ENCODE assay signal across 8 cellular contexts in genomic region chr17:74873036-74873873, GRCh38.
A peak's percentile ranks its signal among the peaks of the same experiment; 100 is the strongest.
DNase-seq lines count a peak whose midpoint lies in the region; ATAC-seq lines count a peak whose summit lies in the region.

No MANE protein-coding gene starts in this region.

- H3K27me3 Mint-ChIP-seq in activated naive CD4-positive, alpha-beta T cell treated with anti-CD3 and anti-CD28 coated beads, Interleukin-2, amount 50 U/mL, for 24 hours, result no peaks in the 10 kb centered on the region

- no peaks in the 10 kb centered on the region for H3K36me3 ChIP-seq in SK-N-MC (ENCODE audit: insufficient read depth, low read length)

- H3K4me3 Mint-ChIP-seq in activated naive CD4-positive, alpha-beta T cell treated with anti-CD3 and anti-CD28 coated beads, Interleukin-2, amount 50 U/mL, for 24 hours, result peak overlapping the region; percentile 90

- H3K9me3 ChIP-seq in SK-N-MC (ENCODE audit: low read depth, low read length), result no peaks in the 10 kb centered on the region

- no peaks in the 10 kb centered on the region for H3K9me3 Mint-ChIP-seq in activated naive CD4-positive, alpha-beta T cell treated with anti-CD3 and anti-CD28 coated beads, Interleukin-2, amount 50 U/mL, for 24 hours

- ATAC-seq in HG02588 (IDR thresholded peaks at IDR 0.05; ENCODE audit: unreplicated experiment), result peak; percentile 86

- DNase-seq in NCI-H1048 (lab: John Stamatoyannopoulos, UW) (peak; percentile 96), SK-N-MC (ENCODE audit: low read depth, low spot score) (peak; percentile 99), globus pallidus (ENCODE audit: low spot score) (peak; percentile 100), non-pigmented ciliary epithelial cell (ENCODE audit: low read depth) (peak; percentile 99), superior temporal gyrus (ENCODE audit: extremely low spot score) (peak; percentile 100)

- no peaks in the 10 kb centered on the region for H3K36me3 Mint-ChIP-seq in activated naive CD4-positive, alpha-beta T cell treated with anti-CD3 and anti-CD28 coated beads, Interleukin-2, amount 50 U/mL, for 24 hours

- H3K27ac ChIP-seq in SK-N-MC, result peak overlapping the region; percentile 77

- H3K4me1 Mint-ChIP-seq in activated naive CD4-positive, alpha-beta T cell treated with anti-CD3 and anti-CD28 coated beads, Interleukin-2, amount 50 U/mL, for 24 hours, result peaks cover 17% of the 10 kb centered on the region

- peak overlapping the region; percentile 96 for H3K9ac ChIP-seq in SK-N-MC (ENCODE audit: insufficient read length)

- H3K4me3 ChIP-seq in GM08714 (ENCODE audit: low read length) (peak overlapping the region; percentile 90), SK-N-MC (peak overlapping the region; percentile 92)

- peak overlapping the region; percentile 96 for H3K27ac Mint-ChIP-seq in activated naive CD4-positive, alpha-beta T cell treated with anti-CD3 and anti-CD28 coated beads, Interleukin-2, amount 50 U/mL, for 24 hours

Comparison
In these comparisons a context has a peak if more than half of its experiments do, and no peak if none do; other contexts are left out.
1. Peak in every context shown above with its lines: DNase-seq, ATAC-seq, H3K4me3 ChIP-seq and H3K27ac ChIP-seq.